In genomic region chr9:35690447-35691324, GRCh38 we compare ENCODE assay signal across 8 cellular contexts. TPM values are rescaled to one million over a fixed set of nuclear protein-coding genes. Genes with fewer than 3 reads are reported as not detected.
DNase-seq lines count a peak whose midpoint lies in the region; TF ChIP-seq lines count a peak whose summit lies in the region.

No MANE protein-coding gene starts in this region.

- DNase-seq in COLO829 (ENCODE audit: low spot score) = peak; percentile 55
- peak; percentile 8 for DNase-seq in T-helper 22 cell (ENCODE audit: low read depth)
- peak; percentile 75 to 84 for DNase-seq in cardiac fibroblast (ENCODE audit: low read depth in 2 of 2)
- peak; percentile 97 for DNase-seq in sigmoid colon
- no peak for DNase-seq in NCI-H187 treated with DMSO at 0.1 percent for 48 hours (lab: John Stamatoyannopoulos, UW)
- no peak for DNase-seq in SHP77 treated with DMSO at 0.1 percent for 48 hours (lab: John Stamatoyannopoulos, UW)

- TF ChIP-seq POLR2A in sigmoid colon (IDR thresholded peaks at IDR 0.05) = peak; percentile 53 to 65

- peak in 1 of 4 donors; percentile 38 for TF ChIP-seq EP300 in sigmoid colon (IDR thresholded peaks at IDR 0.05)

- H3K27ac ChIP-seq in HUES64 (ENCODE audit: low read depth, low read length) = peak overlapping the region; percentile 85
- peak overlapping the region; percentile 95 to 100 (median 98) for H3K27ac ChIP-seq in sigmoid colon

- H3K9ac ChIP-seq in HUES64 (ENCODE audit: low read depth, low read length) = peak overlapping the region; percentile 85

- under 1% methylated on average over 73 of the region's 73 CpGs for WGBS in HUES64
- 1% methylated on average over 73 of the region's 73 CpGs for WGBS in sigmoid colon, 2 donors

- H3K9me3 ChIP-seq in HUES64 (ENCODE audit: insufficient read depth, low read depth, low read length) = no peaks in the 10 kb centered on the region
- no peaks in the 10 kb centered on the region for H3K9me3 ChIP-seq in iPS-18c (ENCODE audit: control insufficient read depth, insufficient read depth, low read length)
- H3K9me3 ChIP-seq in sigmoid colon = no peaks in the 10 kb centered on the region

- H3K4me1 ChIP-seq in HUES64 (ENCODE audit: insufficient read depth, low read length) = peaks cover 9% of the 10 kb centered on the region
- H3K4me1 ChIP-seq in sigmoid colon = peaks cover 0 to 46% (median 21%) of the 10 kb centered on the region in 4 donors

- intact Hi-C loops in sigmoid colon (cut with DNase I) = loop anchor here (1.0 kb wide), 2 partner anchors 31 to 38 kb away; no protein-coding TSS in a partner anchor

- H3K4me3 ChIP-seq in HUES64 (ENCODE audit: low read length) (peak overlapping the region; percentile 77), cardiac fibroblast (replicated peaks in 1 of 2; ENCODE audit: low read depth in 2 of 2, low read length in 2 of 2) (peak overlapping the region; percentile 73 to 77), iPS-18c (ENCODE audit: insufficient read depth, low read depth, low read length) (peak overlapping the region; percentile 85), sigmoid colon (peak overlapping the region; percentile 88 to 97 (median 94))

- no peak for TF ChIP-seq CTCF in cardiac fibroblast (IDR thresholded peaks at IDR 0.05; ENCODE audit: low read depth, low read length)
- no peak for TF ChIP-seq CTCF in sigmoid colon (IDR thresholded peaks at IDR 0.05)

- H3K36me3 ChIP-seq in HUES64 (ENCODE audit: insufficient read depth, low read length) (peaks cover 25% of the 10 kb centered on the region), sigmoid colon (peaks cover 0 to 34% (median 21%) of the 10 kb centered on the region in 4 donors)

- no peaks in the 10 kb centered on the region for H3K27me3 ChIP-seq in HUES64 (ENCODE audit: insufficient read depth, low read length)
- H3K27me3 ChIP-seq in sigmoid colon = no peaks in the 10 kb centered on the region

RNA-seq across cellular contexts. Expression of gene TPM2, which starts 1.0 kb away (rescaled TPM):
- 223 TPM for polyA plus RNA-seq in HUES64 (2013, experiment 1 of 2)
- polyA plus RNA-seq in HUES64 (2013, experiment 2 of 2) = 220 TPM
- total RNA-seq in sigmoid colon = 1,000 to 10,000 TPM; 3,590 to 8,131 (median 6,107) TPM
- 100 to 1,000 TPM in 2 of 3 donors, 10 to 100 TPM in 1; 49.9 to 447 (median 334) TPM for polyA plus RNA-seq in sigmoid colon

RNA-seq across cellular contexts. Expression of gene CA9, which starts 17.0 kb away (rescaled TPM):
- 1.4 TPM for polyA plus RNA-seq in HUES64 (2013, experiment 1 of 2)
- polyA plus RNA-seq in HUES64 (2013, experiment 2 of 2) = 1.3 TPM
- under 1 TPM in 2 of 4 donors, not detected in 2; 0.33 to 0.71 TPM for total RNA-seq in sigmoid colon
- 1 to 10 TPM in 1 of 3 donors, not detected in 2; 1.7 TPM for polyA plus RNA-seq in sigmoid colon

RNA-seq across cellular contexts. Expression of gene ARHGEF39, which starts 25.7 kb away (rescaled TPM):
- polyA plus RNA-seq in HUES64 (2013, experiment 1 of 2) = 15.7 TPM
- polyA plus RNA-seq in HUES64 (2013, experiment 2 of 2) = 17.3 TPM
- 1 to 10 TPM in 3 of 4 donors, under 1 TPM in 1; 0.99 to 3.3 (median 1.4) TPM for total RNA-seq in sigmoid colon
- polyA plus RNA-seq in sigmoid colon = 1 to 10 TPM in 2 of 3 donors, under 1 TPM in 1; 0.60 to 9.0 (median 1.6) TPM

RNA-seq across cellular contexts. Expression of gene CCDC107, which starts 32.6 kb away (rescaled TPM):
- polyA plus RNA-seq in HUES64 (2013, experiment 1 of 2) = 9.9 TPM
- 12.9 TPM for polyA plus RNA-seq in HUES64 (2013, experiment 2 of 2)
- total RNA-seq in sigmoid colon = 100 to 1,000 TPM in 1 of 4 donors, 10 to 100 TPM in 3; 70.6 to 112 (median 83.1) TPM
- 10 to 100 TPM; 21.3 to 28.8 (median 24.2) TPM for polyA plus RNA-seq in sigmoid colon

RNA-seq across cellular contexts. Expression of gene RMRP, which starts 32.9 kb away (rescaled TPM):
- 9,126 TPM for polyA plus RNA-seq in HUES64 (2013, experiment 1 of 2)
- 12,827 TPM for polyA plus RNA-seq in HUES64 (2013, experiment 2 of 2)
- over 10,000 TPM in 2 of 4 donors, 1,000 to 10,000 TPM in 2; 2,523 to 26,387 (median 8,883) TPM for total RNA-seq in sigmoid colon
- 100 to 1,000 TPM in 1 of 3 donors, not detected in 2; 480 TPM for polyA plus RNA-seq in sigmoid colon

Comparison
In these comparisons a context has a peak if more than half of its experiments do, and no peak if none do; other contexts are left out.
1. DNase-seq: peak in COLO829 (single experiment), T-helper 22 cell (single experiment), cardiac fibroblast (2 of 2) and sigmoid colon (single experiment); none in NCI-H187 treated with DMSO at 0.1 percent for 48 hours (single experiment) and SHP77 treated with DMSO at 0.1 percent for 48 hours (single experiment).
2. Peak in every context shown above with its lines, with median percentiles within 50 percentile points of each other: H3K4me3 ChIP-seq.